ENCODE assay signal across 8 cellular contexts in genomic region chr7:149774237-149775175, GRCh38. TPM values are rescaled to one million over a fixed set of nuclear protein-coding genes. Genes with fewer than 3 reads are reported as not detected.
DNase-seq lines count a peak whose midpoint lies in the region; ATAC-seq and TF ChIP-seq lines count a peak whose summit lies in the region.

No MANE protein-coding gene starts in this region.

- H3K4me1 ChIP-seq in mammary epithelial cell (ENCODE audit: insufficient read depth, low read length) (peaks cover 10% of the 10 kb centered on the region), upper lobe of left lung (peaks cover 36 to 59% (median 45%) of the 10 kb centered on the region in 4 donors)

- WGBS in mammary epithelial cell (ENCODE audit: low coverage, missing lambda C conversion rate) = 69% methylated on average over 21 of the region's 27 CpGs
- WGBS in upper lobe of left lung, 2 donors = 37 to 50% methylated on average over 12 to 27 of the region's 27 CpGs

- BruUV-seq in MCF 10A (replicated peaks; lab: Mats Ljungman, UMichigan) (no TSS peak), mammary epithelial cell (replicated peaks; lab: Mats Ljungman, UMichigan) (no TSS peak)

- intact Hi-C loops in MCF 10A (cut with micrococcal nuclease) = no loop called here
- intact Hi-C loops in mammary epithelial cell (cut with micrococcal nuclease) = no loop called here

- no peak overlapping the region for H3K4me3 ChIP-seq in mammary epithelial cell (replicated peaks in 1 of 3; ENCODE audit: insufficient read depth in 1 of 3, low read depth in 2 of 3, low read length in 3 of 3)
- H3K4me3 ChIP-seq in upper lobe of left lung = peak overlapping the region in 3 of 4 donors; percentile 64 to 93 (median 79)

- no peak overlapping the region for H3K4me2 ChIP-seq in mammary epithelial cell (ENCODE audit: insufficient read depth, low read depth, low read length)

- no peak overlapping the region for H2AFZ ChIP-seq in mammary epithelial cell (ENCODE audit: low read depth, low read length)

- TF ChIP-seq CTCF in MCF 10A (IDR thresholded peaks at IDR 0.05; ENCODE audit: unreplicated experiment) (no peak), mammary epithelial cell (conservative IDR thresholded peaks at IDR 0.05 in 1 of 2, IDR thresholded peaks at IDR 0.05 in 1 of 2; ENCODE audit: extremely low read depth in 1 of 2, insufficient read depth in 1 of 2, low read depth in 1 of 2, low read length in 2 of 2) (no peak), upper lobe of left lung (IDR thresholded peaks at IDR 0.05) (no peak)

- H3K27ac ChIP-seq in mammary epithelial cell (ENCODE audit: insufficient read depth, low read depth, low read length) (no peak overlapping the region), upper lobe of left lung (peak overlapping the region; percentile 81 to 97 (median 94))

- H3K9ac ChIP-seq in mammary epithelial cell (ENCODE audit: insufficient read depth, low read length) = no peak overlapping the region

- H3K4me1 Mint-ChIP-seq in MCF 10A (ENCODE audit: insufficient read depth, unreplicated experiment) = no peaks in the 10 kb centered on the region
- H3K4me1 Mint-ChIP-seq in activated T-helper 17 cell treated with anti-CD3 and anti-CD28 coated beads, Interleukin-2, amount 50 U/mL, for 72 hours = no peaks in the 10 kb centered on the region

- peak overlapping the region; percentile 82 for H3K4me3 Mint-ChIP-seq in MCF 10A (ENCODE audit: unreplicated experiment)
- peak overlapping the region; percentile 59 for H3K4me3 Mint-ChIP-seq in activated T-helper 17 cell treated with anti-CD3 and anti-CD28 coated beads, Interleukin-2, amount 50 U/mL, for 72 hours

- no peak for TF ChIP-seq POLR2A in upper lobe of left lung (IDR thresholded peaks at IDR 0.05)
- TF ChIP-seq POLR2A in GM18505 (IDR thresholded peaks at IDR 0.05; ENCODE audit: borderline replicate concordance, extremely low read depth, insufficient read depth, insufficient read length) = no peak

- H3K9me3 Mint-ChIP-seq in MCF 10A (ENCODE audit: unreplicated experiment) = no peaks in the 10 kb centered on the region
- H3K9me3 Mint-ChIP-seq in activated T-helper 17 cell treated with anti-CD3 and anti-CD28 coated beads, Interleukin-2, amount 50 U/mL, for 72 hours = no peaks in the 10 kb centered on the region

- POLR2A ChIA-PET in MCF 10A (lab: Yijun Ruan, JAX) = interaction anchor here (0.6 kb wide), 1 partner anchor 99 kb away, joined by 3 read pairs; the partner anchor contains the start of gene ATP6V0E2

- H3K27ac Mint-ChIP-seq in MCF 10A (ENCODE audit: low read depth, unreplicated experiment) = no peak overlapping the region
- no peak overlapping the region for H3K27ac Mint-ChIP-seq in activated T-helper 17 cell treated with anti-CD3 and anti-CD28 coated beads, Interleukin-2, amount 50 U/mL, for 72 hours

- dilution Hi-C loops in mammary epithelial cell (cut with HindIII; ENCODE audit: low sequenced_read_pairs) = no loop called here

- TF ChIP-seq EP300 in upper lobe of left lung (IDR thresholded peaks at IDR 0.05) = no peak

- CTCF ChIA-PET in MCF 10A (lab: Yijun Ruan, JAX) (interaction anchor here (0.6 to 1.2 kb wide), 4 partner anchors 20 to 651 kb away, joined by 3 to 4 read pairs (median 3); no protein-coding TSS in a partner anchor), mammary epithelial cell (lab: Charles Lee; ENCODE audit: low non-redundant PET) (no interaction called here)

- DNase-seq in MCF 10A (ENCODE audit: unreplicated experiment) = no peak
- no peak for DNase-seq in mammary epithelial cell
- DNase-seq in left kidney (ENCODE audit: low read depth, low spot score) = peak; percentile 58
- peak; percentile 47 to 51 for DNase-seq in upper lobe of left lung

- no peaks in the 10 kb centered on the region for H3K79me2 ChIP-seq in mammary epithelial cell (ENCODE audit: insufficient read depth, low read length)

- ATAC-seq in activated T-helper 17 cell treated with anti-CD3 and anti-CD28 coated beads, Interleukin-2, amount 50 U/mL, for 72 hours (replicated peaks) = no peak
- ATAC-seq in upper lobe of left lung (ENCODE audit: low FRiP score in 2 of 2) (no peak), GM21447 (IDR thresholded peaks at IDR 0.05; ENCODE audit: unreplicated experiment) (no peak), GM19351 (IDR thresholded peaks at IDR 0.05; ENCODE audit: unreplicated experiment) (no peak), GM18505 (IDR thresholded peaks at IDR 0.05; ENCODE audit: unreplicated experiment) (no peak)

- no peaks in the 10 kb centered on the region for H3K36me3 Mint-ChIP-seq in MCF 10A (ENCODE audit: insufficient read depth, unreplicated experiment)
- H3K36me3 Mint-ChIP-seq in activated T-helper 17 cell treated with anti-CD3 and anti-CD28 coated beads, Interleukin-2, amount 50 U/mL, for 72 hours (ENCODE audit: low read depth) = no peaks in the 10 kb centered on the region

- no peaks in the 10 kb centered on the region for H4K20me1 ChIP-seq in mammary epithelial cell (ENCODE audit: insufficient read depth, low read length)

- H3K27me3 ChIP-seq in mammary epithelial cell (ENCODE audit: insufficient read depth, low read length) = peaks cover 8% of the 10 kb centered on the region
- no peaks in the 10 kb centered on the region for H3K27me3 ChIP-seq in upper lobe of left lung

- in situ Hi-C loops in mammary epithelial cell (cut with MboI; ENCODE audit: low sequenced_read_pairs in 2 of 2) = no loop called here

- H3K9me3 ChIP-seq in mammary epithelial cell (replicated peaks; ENCODE audit: insufficient read depth, low read length) (no peaks in the 10 kb centered on the region), upper lobe of left lung (no peaks in the 10 kb centered on the region)

- H3K36me3 ChIP-seq in mammary epithelial cell (ENCODE audit: insufficient read depth, low read length) = no peaks in the 10 kb centered on the region
- H3K36me3 ChIP-seq in upper lobe of left lung = peaks cover 0 to 5% (median 0%) of the 10 kb centered on the region in 4 donors

- H3K27me3 Mint-ChIP-seq in MCF 10A (ENCODE audit: insufficient read depth, unreplicated experiment) = no peaks in the 10 kb centered on the region
- H3K27me3 Mint-ChIP-seq in activated T-helper 17 cell treated with anti-CD3 and anti-CD28 coated beads, Interleukin-2, amount 50 U/mL, for 72 hours = no peaks in the 10 kb centered on the region

RNA-seq across cellular contexts. Expression of gene ZNF467, which starts 1.1 kb away (rescaled TPM):
- total RNA-seq in MCF 10A (2022) = 3.2 and 3.7 TPM in 2 replicates
- total RNA-seq in mammary epithelial cell = 1 to 10 TPM in 1 of 2 donors, under 1 TPM in 1; 0.17 to 4.0 TPM
- 0.28 TPM for polyA plus RNA-seq in mammary epithelial cell
- polyA minus RNA-seq in mammary epithelial cell = not detected
- total RNA-seq in activated T-helper 17 cell treated with anti-CD3 and anti-CD28 coated beads, Interleukin-2, amount 50 U/mL, for 72 hours = under 1 TPM in 1 of 2 donors, not detected in 1; 0.42 TPM
- 10 to 100 TPM in 5 of 6 donors, 1 to 10 TPM in 1; 8.2 to 41.2 (median 17.4) TPM for total RNA-seq in upper lobe of left lung

Comparison
In these comparisons a context has a peak if more than half of its experiments do, and no peak if none do; other contexts are left out.
1. DNase-seq: peak in left kidney (single experiment) and upper lobe of left lung (2 of 2); none in MCF 10A (single experiment) and mammary epithelial cell (single experiment).
2. H3K4me3 ChIP-seq: peak in upper lobe of left lung (3 of 4); none in mammary epithelial cell (0 of 3).